ENCODE assay signal across 13 cellular contexts in the genomic region with DNA sequence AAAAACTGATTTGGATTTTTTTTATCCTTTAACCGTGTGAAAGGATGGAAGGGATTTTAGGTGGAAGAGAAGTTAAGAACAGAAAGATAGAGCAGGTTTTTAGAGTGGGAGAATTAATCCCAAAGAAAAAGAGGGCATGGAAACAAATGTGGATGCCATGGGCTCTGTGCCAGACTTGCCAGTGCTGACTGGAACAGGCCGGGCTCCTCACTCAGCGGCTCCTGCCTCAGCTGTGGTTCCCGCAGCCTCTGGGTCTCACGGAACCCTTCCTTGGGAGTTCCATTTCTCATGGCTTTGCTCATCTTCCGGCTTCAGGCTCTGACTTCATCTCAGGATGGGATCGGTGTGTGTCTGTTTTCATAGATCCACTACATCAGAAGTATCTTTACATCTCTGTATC.
"Had no signal": no experiment of that assay in that cellular context is flagged by ENCODE, and none has a peak within 500 bp of the region (broad histone marks: within the 10 kb centered on the region; RNA-seq: fewer than 3 reads in every experiment).

No MANE protein-coding gene starts in this region.

- H3K9me3 Mint-ChIP-seq: activated naive CD4-positive, alpha-beta T cell treated with anti-CD3 and anti-CD28 coated beads, Interleukin-2, amount 10 ng/mL, durations not matched to agents 7 days and 5 days; activated T-cell treated with anti-CD3 and anti-CD28 coated beads, Interleukin-2, amount 50 U/mL, for 4 hours; endodermal cell; natural killer cell; stimulated activated naive CD8-positive, alpha-beta T cell treated with anti-CD3 and anti-CD28 coated beads, Interleukin-15, Interleukin-2, amounts not matched to agents 100 ng/mL and 50 ng/mL, for 24 hours; type B pancreatic cell had no signal

- ATAC-seq: activated CD4-positive, CD25-positive, alpha-beta regulatory T cell treated with anti-CD3 and anti-CD28 coated beads, Interleukin-2, amount 50 U/mL, for 24 hours; activated T-cell treated with anti-CD3 and anti-CD28 coated beads, Interleukin-2, amount 50 U/mL, for 4 hours; foreskin keratinocyte; natural killer cell had no signal

- H3K4me1 Mint-ChIP-seq: endodermal cell had no signal

- H3K4me1 ChIP-seq: foreskin keratinocyte had no signal

- H3K27me3 ChIP-seq: foreskin keratinocyte had no signal

- H3K27ac ChIP-seq: foreskin keratinocyte had no signal

- H3K4me3 Mint-ChIP-seq: activated naive CD4-positive, alpha-beta T cell treated with anti-CD3 and anti-CD28 coated beads, Interleukin-2, amount 10 ng/mL, durations not matched to agents 7 days and 5 days; activated T-cell treated with anti-CD3 and anti-CD28 coated beads, Interleukin-2, amount 50 U/mL, for 4 hours; endodermal cell; natural killer cell; stimulated activated naive CD8-positive, alpha-beta T cell treated with anti-CD3 and anti-CD28 coated beads, Interleukin-15, Interleukin-2, amounts not matched to agents 100 ng/mL and 50 ng/mL, for 24 hours; type B pancreatic cell had no signal

- H3K36me3 Mint-ChIP-seq: activated naive CD4-positive, alpha-beta T cell treated with anti-CD3 and anti-CD28 coated beads, Interleukin-2, amount 10 ng/mL, durations not matched to agents 7 days and 5 days; natural killer cell had no signal

- DNase-seq: activated CD4-positive, alpha-beta T cell treated with anti-CD3 and anti-CD28 coated beads, Interleukin-2, amount 50 U/mL, for 1 hour; activated CD8-positive, alpha-beta memory T cell treated with anti-CD3 and anti-CD28 coated beads, Interleukin-2, amount 50 U/mL, for 4 hours; activated naive CD4-positive, alpha-beta T cell treated with anti-CD3 and anti-CD28 coated beads, Interleukin-2, amount 10 ng/mL, durations not matched to agents 7 days and 5 days; activated T-cell treated with anti-CD3 and anti-CD28 coated beads, Interleukin-2, amount 50 U/mL, for 4 hours; endodermal cell; foreskin keratinocyte; mesenchymal stem cell; natural killer cell; retina; T1000 had no signal

- H3K27ac Mint-ChIP-seq: activated naive CD4-positive, alpha-beta T cell treated with anti-CD3 and anti-CD28 coated beads, Interleukin-2, amount 10 ng/mL, durations not matched to agents 7 days and 5 days; endodermal cell; natural killer cell; stimulated activated naive CD8-positive, alpha-beta T cell treated with anti-CD3 and anti-CD28 coated beads, Interleukin-15, Interleukin-2, amounts not matched to agents 100 ng/mL and 50 ng/mL, for 24 hours; type B pancreatic cell had no signal
